ENCODE assay signal across 21 cellular contexts in genomic region chr5:152374711-152375275, GRCh38. TPM values are rescaled to one million over a fixed set of nuclear protein-coding genes. Genes with fewer than 3 reads are reported as not detected.
A peak's percentile ranks its signal among the peaks of the same experiment; 100 is the strongest.
DNase-seq lines count a peak whose midpoint lies in the region; ATAC-seq, FAIRE-seq and TF ChIP-seq lines count a peak whose summit lies in the region.
"Had no signal": no experiment of that assay in that cellular context is flagged by ENCODE, and none has a peak within 500 bp of the region (broad histone marks: within the 10 kb centered on the region; RNA-seq: fewer than 3 reads in every experiment).

No MANE protein-coding gene starts in this region.

- BruUV-seq in GM12878 (replicated peaks; lab: Mats Ljungman, UMichigan) (no TSS peak), MCF 10A (replicated peaks; lab: Mats Ljungman, UMichigan) (no TSS peak)

- RAD21 ChIA-PET in GM12878 (lab: Charles Lee; ENCODE audit: unreplicated experiment), result no interaction called here

- H3K9me3 ChIP-seq in GM12878 (replicated peaks; ENCODE audit: control insufficient read depth, insufficient read depth, low read length), result no peaks in the 10 kb centered on the region
- H3K9me3 ChIP-seq: A549 had no signal

- H3K9ac ChIP-seq in GM12878 (ENCODE audit: control insufficient read depth, insufficient read depth, low read length), result no peak overlapping the region

- CTCF ChIA-PET in GM12878 (lab: Yijun Ruan, JAX), result interaction anchor here (0.9 kb wide), 1 partner anchor 27 kb away, joined by 3 read pairs; no protein-coding TSS in a partner anchor
- CTCF ChIA-PET in MCF 10A (lab: Yijun Ruan, JAX), result interaction anchor here (0.7 to 2.6 kb wide), 3 partner anchors 25 to 139 kb away, joined by 3 to 18 read pairs (median 5); no protein-coding TSS in a partner anchor

- H3K4me1 ChIP-seq in GM12878 (ENCODE audit: control insufficient read depth, insufficient read depth, low read length), result no peaks in the 10 kb centered on the region
- H3K4me1 ChIP-seq: A549 had no signal

- peak; percentile 18 for FAIRE-seq in GM12878 (lab: Jason Lieb, UNC)
- FAIRE-seq: A549, D721Med, GM19239 had no signal

- H4K20me1 ChIP-seq in GM12878 (ENCODE audit: control insufficient read depth, insufficient read depth), result no peaks in the 10 kb centered on the region

- H3K4me3 ChIP-seq in GM12878, result no peak overlapping the region
- H3K4me3 ChIP-seq: A549 had no signal

- no peak overlapping the region for H3K27ac ChIP-seq in GM12878 (ENCODE audit: control insufficient read depth, insufficient read depth)
- H3K27ac ChIP-seq: A549, HL-60 had no signal

- SMC1A ChIA-PET in GM12878 (lab: Charles Lee; ENCODE audit: uncharacterized antibody, unreplicated experiment), result interaction anchor here (1.6 kb wide), 1 partner anchor 69 kb away, joined by 3 read pairs; no protein-coding TSS in a partner anchor

- no peaks in the 10 kb centered on the region for H3K36me3 ChIP-seq in GM12878 (ENCODE audit: control insufficient read depth in 2 of 2, insufficient read depth in 2 of 2, low read length in 1 of 2)

- no peaks in the 10 kb centered on the region for H3K4me1 Mint-ChIP-seq in MCF 10A (ENCODE audit: insufficient read depth, unreplicated experiment)
- H3K4me1 Mint-ChIP-seq: CD14-positive monocyte, H9 had no signal

- no peak for ATAC-seq in GM12878
- no peak for ATAC-seq in HG03521 (IDR thresholded peaks at IDR 0.05; ENCODE audit: unreplicated experiment)
- no peak for ATAC-seq in HG03354 (IDR thresholded peaks at IDR 0.05; ENCODE audit: poor library complexity, severe bottlenecking, unreplicated experiment)
- ATAC-seq: A549; CD8-positive, alpha-beta T cell had no signal

- H2AFZ ChIP-seq in GM12878 (ENCODE audit: control insufficient read depth, low read depth, low read length), result no peak overlapping the region

- H3K4me3 Mint-ChIP-seq in MCF 10A (ENCODE audit: unreplicated experiment), result no peak overlapping the region
- H3K4me3 Mint-ChIP-seq: CD14-positive monocyte; CD8-positive, alpha-beta T cell; H9 had no signal

- TF ChIP-seq RAD21 in GM12878 (IDR thresholded peaks at IDR 0.05; ENCODE audit: insufficient read depth, low read depth, low read length), result no peak

- POLR2A ChIA-PET in GM12878 (lab: Charles Lee), result no interaction called here
- POLR2A ChIA-PET in MCF 10A (lab: Yijun Ruan, JAX), result no interaction called here

- TF ChIP-seq POLR2A in GM12878 (IDR thresholded peaks at IDR 0.05; ENCODE audit: low read depth, low read length), result no peak

- DNase-seq in GM12878 (ENCODE audit: low read depth, low spot score) (no peak), globus pallidus (ENCODE audit: low spot score) (peak; percentile 60), pons (ENCODE audit: low spot score) (peak; percentile 81), MCF 10A (ENCODE audit: unreplicated experiment) (no peak), OCI-M2 (lab: John Stamatoyannopoulos, UW; ENCODE audit: unreplicated experiment) (no peak)
- DNase-seq: CD8-positive, alpha-beta T cell; COR-L47; DMS153; DND-41; GDM1; GOT3; H9 had no signal

- H3K79me2 ChIP-seq in GM12878 (ENCODE audit: control insufficient read depth, insufficient read depth, low read length), result no peaks in the 10 kb centered on the region

- in situ Hi-C loops in GM12878 (cut with MboI), result no loop called here

- peaks cover 14% of the 10 kb centered on the region for H3K27me3 Mint-ChIP-seq in MCF 10A (ENCODE audit: insufficient read depth, unreplicated experiment)

- 0 out of 4 replicates have a peak, but pooled peaks cover 0 to 3% of the 10 kb centered on the region in 2 experiments for H3K27me3 ChIP-seq in GM12878 (replicated peaks in 1 of 2; ENCODE audit: control insufficient read depth in 2 of 2, insufficient read depth in 2 of 2, low read length in 1 of 2)

- WGBS in GM12878 (ENCODE audit: insufficient coverage, insufficient replicate concordance, low lambda C conversion rate, missing lambda C conversion rate), result 0% methylated on average over 1 of the region's 1 CpG

- H3K9me3 Mint-ChIP-seq in MCF 10A (ENCODE audit: unreplicated experiment), result no peaks in the 10 kb centered on the region
- H3K9me3 Mint-ChIP-seq: CD14-positive monocyte; CD8-positive, alpha-beta T cell; H9 had no signal

- H3K27ac Mint-ChIP-seq in MCF 10A (ENCODE audit: low read depth, unreplicated experiment), result no peak overlapping the region
- H3K27ac Mint-ChIP-seq: CD14-positive monocyte; CD8-positive, alpha-beta T cell; H9 had no signal

- H3K36me3 Mint-ChIP-seq in MCF 10A (ENCODE audit: insufficient read depth, unreplicated experiment), result no peaks in the 10 kb centered on the region
- H3K36me3 Mint-ChIP-seq: CD14-positive monocyte; CD8-positive, alpha-beta T cell had no signal

- TF ChIP-seq EP300 in GM12878 (IDR thresholded peaks at IDR 0.05; ENCODE audit: borderline replicate concordance in 1 of 2, control insufficient read depth in 1 of 2, low read depth in 2 of 2, low read length in 2 of 2), result no peak

- no peak overlapping the region for H3K4me2 ChIP-seq in GM12878 (ENCODE audit: control insufficient read depth, insufficient read depth)
- H3K4me2 ChIP-seq: A549 had no signal

- intact Hi-C loops in GM12878 (cut with micrococcal nuclease; ENCODE audit: unreplicated experiment), result loop anchor here (5.0 kb wide), 1 partner anchor 133 kb away; no protein-coding TSS in a partner anchor
- intact Hi-C loops in MCF 10A (cut with micrococcal nuclease), result no loop called here

- TF ChIP-seq CTCF in GM12878 (IDR thresholded peaks at IDR 0.05 in 2 of 3, conservative IDR thresholded peaks at IDR 0.05 in 1 of 3; ENCODE audit: control insufficient read depth in 2 of 3, extremely low read depth in 1 of 3, insufficient read depth in 1 of 3, low read depth in 3 of 3, low read length in 3 of 3) (no peak), MCF 10A (IDR thresholded peaks at IDR 0.05; ENCODE audit: unreplicated experiment) (no peak)

TF ChIP-seq in GM12878, 131 proteins besides CTCF, POLR2A, EP300 and RAD21:
- TF ChIP-seq ETV6 (conservative IDR thresholded peaks at IDR 0.05 in 1 of 2, IDR thresholded peaks at IDR 0.05 in 1 of 2; ENCODE audit: borderline replicate concordance in 1 of 2, low read depth in 1 of 2) (no peak), ATF3 (IDR thresholded peaks at IDR 0.05; ENCODE audit: borderline replicate concordance, extremely low read depth, low read depth, low read length) (no peak), MXI1 (IDR thresholded peaks at IDR 0.05; ENCODE audit: low read depth, low read length) (no peak)

RNA-seq across cellular contexts. Expression of gene NMUR2, which starts 30.3 kb away (rescaled TPM):
- total RNA-seq in GM12878 (2013; cell fraction: nucleolus; rRNA removed), result not detected in 2 replicates
- 0.06 TPM in 1 of 2 replicates, not detected in the other for total RNA-seq in GM12878 (2014; rRNA removed)
- not detected in 2 replicates for total RNA-seq in GM12878 (2014; rRNA removed; fragmentation: Illumina TruSeq; extraction: Trizol)
- not detected in 2 replicates for total RNA-seq in GM12878 (2021)
- polyA plus RNA-seq in GM12878 (2011; ENCODE audit: low read depth), result not detected
- 0.11 TPM in 1 of 2 replicates, not detected in the other for polyA plus RNA-seq in GM12878 (2011; rRNA removed)
- 0.05 and 0.10 TPM in 2 replicates for polyA plus RNA-seq in GM12878 (2011; cell fraction: cytosol; rRNA removed)
- 0.19 and 0.24 TPM in 2 replicates for polyA plus RNA-seq in GM12878 (2011; cell fraction: nucleus; rRNA removed)
- not detected in 2 replicates for polyA plus RNA-seq in GM12878 (2012)
- polyA plus RNA-seq in GM12878 (2014; fragmentation: Illumina TruSeq; extraction: Trizol), result not detected in 2 replicates
- not detected for polyA plus RNA-seq in GM12878 (2014; fragmentation: Nextera tagmentation; extraction: Ambion mirVana)
- 0.06 TPM in 1 of 2 replicates, not detected in the other for polyA plus RNA-seq in GM12878 (2014; rRNA removed)
- polyA plus RNA-seq in GM12878 (2016; fragmentation: Nextera tagmentation; extraction: Ambion mirVana), result not detected
- polyA minus RNA-seq in GM12878 (2011; rRNA and poly(A)+ RNA removed), result not detected in 2 replicates
- polyA minus RNA-seq in GM12878 (2011; cell fraction: cytosol; rRNA and poly(A)+ RNA removed), result not detected in 2 replicates
- 0.12 and 0.19 TPM in 2 replicates for polyA minus RNA-seq in GM12878 (2011; cell fraction: nucleus; rRNA and poly(A)+ RNA removed)
- total RNA-seq in MCF 10A (2022), result not detected in 2 replicates
- total RNA-seq: CD8-positive, alpha-beta T cell had no signal
- polyA plus RNA-seq: A549, AG04450, BJ, CD14-positive monocyte had no signal

Comparison
In these comparisons a context has a peak if more than half of its experiments do, and no peak if none do; other contexts are left out.
1. DNase-seq: peak in globus pallidus (single experiment) and pons (single experiment); none in GM12878 (single experiment), MCF 10A (single experiment) and OCI-M2 (single experiment).